ENCODE assay signal across 9 cellular contexts in genomic region chr2:235468978-235469694, GRCh38. TPM values are rescaled to one million over a fixed set of nuclear protein-coding genes. Genes with fewer than 3 reads are reported as not detected.
DNase-seq lines count a peak whose midpoint lies in the region; ATAC-seq, FAIRE-seq and TF ChIP-seq lines count a peak whose summit lies in the region.
"Had no signal": no experiment of that assay in that cellular context is flagged by ENCODE, and none has a peak within 500 bp of the region (broad histone marks: within the 10 kb centered on the region; RNA-seq: fewer than 3 reads in every experiment).

No MANE protein-coding gene starts in this region.

- no peaks in the 10 kb centered on the region for H3K36me3 ChIP-seq in heart left ventricle
- H3K36me3 ChIP-seq in skeletal muscle tissue (ENCODE audit: control insufficient read depth in 3 of 3, insufficient read depth in 3 of 3, low read length in 3 of 3) = no peaks in the 10 kb centered on the region
- H3K36me3 ChIP-seq in small intestine (ENCODE audit: control insufficient read depth in 2 of 2, insufficient read depth in 2 of 2, low read length in 2 of 2) = no peaks in the 10 kb centered on the region
- H3K36me3 ChIP-seq: ascending aorta had no signal

- ATAC-seq in heart left ventricle = peak in 3 of 4 donors; percentile 72 to 91 (median 88)
- ATAC-seq in GM19452 (IDR thresholded peaks at IDR 0.05; ENCODE audit: unreplicated experiment) = no peak
- ATAC-seq in HG02798 (IDR thresholded peaks at IDR 0.05; ENCODE audit: poor library complexity, unreplicated experiment) = no peak

- peak overlapping the region in 4 of 12 donors; percentile 4 to 49 (median 29) for H3K27ac ChIP-seq in heart left ventricle
- H3K27ac ChIP-seq in skeletal muscle tissue (ENCODE audit: low read depth, low read length) = peak overlapping the region; percentile 46
- peak overlapping the region in 1 of 2 donors; percentile 62 for H3K27ac ChIP-seq in small intestine (ENCODE audit: low read depth in 1 of 2, low read length in 1 of 2)
- H3K27ac ChIP-seq: ascending aorta had no signal

- WGBS in heart left ventricle, 4 donors = 33 to 47% (median 39%) methylated on average over 9 of the region's 9 CpGs
- WGBS in small intestine, 3 donors = 33 to 39% (median 36%) methylated on average over 9 of the region's 9 CpGs

- H3K9me3 ChIP-seq in heart left ventricle (no peaks in the 10 kb centered on the region), skeletal muscle tissue (ENCODE audit: control insufficient read depth in 3 of 3, low read length in 3 of 3) (no peaks in the 10 kb centered on the region), small intestine (ENCODE audit: control insufficient read depth, low read depth) (no peaks in the 10 kb centered on the region)
- H3K9me3 ChIP-seq: ascending aorta had no signal

- DNase-seq in H4 (ENCODE audit: low spot score) (peak; percentile 87), T1000 (lab: John Stamatoyannopoulos, UW) (peak; percentile 56), heart left ventricle (peak in 2 of 5 donors; percentile 17 to 33), small intestine (no peak)
- no peak for DNase-seq in stimulated activated CD4-positive, alpha-beta T cell treated with anti-CD3 and anti-CD28 coated beads, Interleukin-4, amount 100 ng/mL, for 4 hours

- H3K4me3 ChIP-seq in heart left ventricle (no peak overlapping the region), skeletal muscle tissue (ENCODE audit: low read length in 3 of 3) (peak overlapping the region; percentile 47 to 49 (median 48)), small intestine (ENCODE audit: low read depth in 1 of 2, low read length in 2 of 2) (no peak overlapping the region)

- FAIRE-seq in small intestine (lab: Jason Lieb, UNC) = no peak

- no peak for TF ChIP-seq POLR2A in heart left ventricle (IDR thresholded peaks at IDR 0.05)

- TF ChIP-seq CTCF in heart left ventricle (IDR thresholded peaks at IDR 0.05) = no peak

- peaks cover 0 to 12% (median 5%) of the 10 kb centered on the region in 12 donors for H3K4me1 ChIP-seq in heart left ventricle
- H3K4me1 ChIP-seq in skeletal muscle tissue (ENCODE audit: control insufficient read depth in 3 of 3, insufficient read depth in 3 of 3, low read length in 3 of 3) = peaks cover 8 to 10% (median 9%) of the 10 kb centered on the region in 3 donors
- no peaks in the 10 kb centered on the region for H3K4me1 ChIP-seq in small intestine (ENCODE audit: control insufficient read depth in 2 of 2, insufficient read depth in 1 of 2, low read depth in 1 of 2, low read length in 1 of 2)

- H3K27me3 ChIP-seq in heart left ventricle (no peaks in the 10 kb centered on the region), skeletal muscle tissue (ENCODE audit: control insufficient read depth in 3 of 3, insufficient read depth in 3 of 3, low read length in 3 of 3) (no peaks in the 10 kb centered on the region), small intestine (ENCODE audit: control insufficient read depth in 2 of 2, insufficient read depth in 2 of 2, low read length in 2 of 2) (no peaks in the 10 kb centered on the region)
- H3K27me3 ChIP-seq: ascending aorta had no signal

- intact Hi-C loops in heart left ventricle (cut with DNase I) = no loop called here

- peak overlapping the region in 2 of 3 donors; percentile 13 to 33 for H3K9ac ChIP-seq in skeletal muscle tissue (ENCODE audit: low read depth in 1 of 3, low read length in 3 of 3)

RNA-seq across cellular contexts. Expression of gene AGAP1, which starts 24.7 kb away (rescaled TPM):
- 5.3 and 7.0 TPM in 2 replicates for total RNA-seq in H4 (2014; rRNA removed; shearing (Covaris generic))
- total RNA-seq in heart left ventricle (10 to 100 TPM; 16.3 to 21.6 (median 19.3) TPM), skeletal muscle tissue (18.3 TPM)
- polyA plus RNA-seq in heart left ventricle (10 to 100 TPM in 1 of 2 donors, 1 to 10 TPM in 1; 5.9 to 11.9 TPM), small intestine (10 to 100 TPM in 2 of 3 donors, 1 to 10 TPM in 1; 9.8 to 15.6 (median 15.4) TPM)

Comparison
In these comparisons a context has a peak if more than half of its experiments do, and no peak if none do; other contexts are left out.
1. DNase-seq: peak in H4 (single experiment) and T1000 (single experiment); none in small intestine (single experiment) and stimulated activated CD4-positive, alpha-beta T cell treated with anti-CD3 and anti-CD28 coated beads, Interleukin-4, amount 100 ng/mL, for 4 hours (0 of 2).
2. ATAC-seq: peak in heart left ventricle (3 of 4); none in GM19452 (single experiment) and HG02798 (single experiment).
3. H3K4me3 ChIP-seq: peak in skeletal muscle tissue (3 of 3); none in heart left ventricle (0 of 12) and small intestine (0 of 2).